Comparison of ENCODE assay signal across 10 cellular contexts in genomic region chr5:73298251-73299016, GRCh38.
A peak's percentile ranks its signal among the peaks of the same experiment; 100 is the strongest.
DNase-seq lines count a peak whose midpoint lies in the region; ATAC-seq lines count a peak whose summit lies in the region.
"Had no signal": no experiment of that assay in that cellular context is flagged by ENCODE, and none has a peak within 500 bp of the region (broad histone marks: within the 10 kb centered on the region; RNA-seq: fewer than 3 reads in every experiment).

No MANE protein-coding gene starts in this region.

- H3K27ac ChIP-seq in iPS-20b (ENCODE audit: low read length): no peak overlapping the region
- H3K27ac ChIP-seq: A549 had no signal

- peaks cover 6% of the 10 kb centered on the region for H3K36me3 Mint-ChIP-seq in activated CD4-positive, alpha-beta T cell treated with anti-CD3 and anti-CD28 coated beads, Interleukin-2, amount 10 ng/mL, durations not matched to agents 24 days and 14 days (ENCODE audit: low read depth)
- no peaks in the 10 kb centered on the region for H3K36me3 Mint-ChIP-seq in activated CD4-positive, alpha-beta T cell treated with anti-CD3 and anti-CD28 coated beads for 36 hours (ENCODE audit: low read depth)
- H3K36me3 Mint-ChIP-seq in activated naive CD8-positive, alpha-beta T cell treated with anti-CD3 and anti-CD28 coated beads, Interleukin-2, amount 10 ng/mL, durations not matched to agents 7 days and 5 days: peaks cover 8% of the 10 kb centered on the region
- H3K36me3 Mint-ChIP-seq in effector memory CD8-positive, alpha-beta T cell (ENCODE audit: insufficient read depth): peaks cover 13% of the 10 kb centered on the region

- H3K9ac ChIP-seq in iPS-20b (ENCODE audit: low read depth, low read length): no peak overlapping the region

- no peaks in the 10 kb centered on the region for H3K4me1 Mint-ChIP-seq in activated CD4-positive, alpha-beta T cell treated with anti-CD3 and anti-CD28 coated beads, Interleukin-2, amount 10 ng/mL, durations not matched to agents 24 days and 14 days
- peaks cover 15% of the 10 kb centered on the region for H3K4me1 Mint-ChIP-seq in activated CD4-positive, alpha-beta T cell treated with anti-CD3 and anti-CD28 coated beads for 36 hours
- peaks cover 13% of the 10 kb centered on the region for H3K4me1 Mint-ChIP-seq in activated naive CD8-positive, alpha-beta T cell treated with anti-CD3 and anti-CD28 coated beads, Interleukin-2, amount 10 ng/mL, durations not matched to agents 7 days and 5 days
- H3K4me1 Mint-ChIP-seq in stimulated activated naive CD8-positive, alpha-beta T cell treated with anti-CD3 and anti-CD28 coated beads, Interleukin-15, amount 100 ng/mL, for 72 hours: peaks cover 31% of the 10 kb centered on the region
- H3K4me1 Mint-ChIP-seq in effector memory CD8-positive, alpha-beta T cell (ENCODE audit: low read depth in 2 of 2): peaks cover 14 to 15% of the 10 kb centered on the region in 2 donors

- no peak overlapping the region for H3K27ac Mint-ChIP-seq in activated CD4-positive, alpha-beta T cell treated with anti-CD3 and anti-CD28 coated beads, Interleukin-2, amount 10 ng/mL, durations not matched to agents 24 days and 14 days
- H3K27ac Mint-ChIP-seq in activated CD4-positive, alpha-beta T cell treated with anti-CD3 and anti-CD28 coated beads for 36 hours: no peak overlapping the region
- peak overlapping the region; percentile 8 for H3K27ac Mint-ChIP-seq in activated naive CD8-positive, alpha-beta T cell treated with anti-CD3 and anti-CD28 coated beads, Interleukin-2, amount 10 ng/mL, durations not matched to agents 7 days and 5 days
- H3K27ac Mint-ChIP-seq in stimulated activated naive CD8-positive, alpha-beta T cell treated with anti-CD3 and anti-CD28 coated beads, Interleukin-15, amount 100 ng/mL, for 72 hours: no peak overlapping the region
- no peak overlapping the region for H3K27ac Mint-ChIP-seq in effector memory CD8-positive, alpha-beta T cell

- H3K4me3 Mint-ChIP-seq in activated CD4-positive, alpha-beta T cell treated with anti-CD3 and anti-CD28 coated beads, Interleukin-2, amount 10 ng/mL, durations not matched to agents 24 days and 14 days: no peak overlapping the region
- no peak overlapping the region for H3K4me3 Mint-ChIP-seq in activated CD4-positive, alpha-beta T cell treated with anti-CD3 and anti-CD28 coated beads for 36 hours
- no peak overlapping the region for H3K4me3 Mint-ChIP-seq in activated naive CD8-positive, alpha-beta T cell treated with anti-CD3 and anti-CD28 coated beads, Interleukin-2, amount 10 ng/mL, durations not matched to agents 7 days and 5 days
- H3K4me3 Mint-ChIP-seq in stimulated activated naive CD8-positive, alpha-beta T cell treated with anti-CD3 and anti-CD28 coated beads, Interleukin-15, amount 100 ng/mL, for 72 hours: peak overlapping the region; percentile 8 to 17
- H3K4me3 Mint-ChIP-seq in effector memory CD8-positive, alpha-beta T cell: peak overlapping the region in 1 of 2 donors; percentile 31

- peaks cover 17% of the 10 kb centered on the region for H3K9me3 Mint-ChIP-seq in activated CD4-positive, alpha-beta T cell treated with anti-CD3 and anti-CD28 coated beads, Interleukin-2, amount 10 ng/mL, durations not matched to agents 24 days and 14 days
- H3K9me3 Mint-ChIP-seq in activated CD4-positive, alpha-beta T cell treated with anti-CD3 and anti-CD28 coated beads for 36 hours (ENCODE audit: low read depth): no peaks in the 10 kb centered on the region
- peaks cover 5% of the 10 kb centered on the region for H3K9me3 Mint-ChIP-seq in activated naive CD8-positive, alpha-beta T cell treated with anti-CD3 and anti-CD28 coated beads, Interleukin-2, amount 10 ng/mL, durations not matched to agents 7 days and 5 days
- no peaks in the 10 kb centered on the region for H3K9me3 Mint-ChIP-seq in stimulated activated naive CD8-positive, alpha-beta T cell treated with anti-CD3 and anti-CD28 coated beads, Interleukin-15, amount 100 ng/mL, for 72 hours
- H3K9me3 Mint-ChIP-seq in effector memory CD8-positive, alpha-beta T cell: peaks cover 0 to 2% of the 10 kb centered on the region in 2 donors

- POLR2A ChIA-PET in activated CD4-positive, alpha-beta T cell treated with anti-CD3 and anti-CD28 coated beads for 36 hours (lab: Charles Lee): no interaction called here
- POLR2A ChIA-PET in activated naive CD8-positive, alpha-beta T cell treated with anti-CD3 and anti-CD28 coated beads, Interleukin-2, amount 10 ng/mL, durations not matched to agents 7 days and 5 days (lab: Charles Lee): no interaction called here

- DNase-seq in activated CD4-positive, alpha-beta T cell treated with anti-CD3 and anti-CD28 coated beads, Interleukin-2, amount 10 ng/mL, durations not matched to agents 24 days and 14 days: peak; percentile 56
- DNase-seq in activated CD4-positive, alpha-beta T cell treated with anti-CD3 and anti-CD28 coated beads for 36 hours: no peak
- DNase-seq in activated naive CD8-positive, alpha-beta T cell treated with anti-CD3 and anti-CD28 coated beads, Interleukin-2, amount 10 ng/mL, durations not matched to agents 7 days and 5 days: no peak
- DNase-seq in stimulated activated naive CD8-positive, alpha-beta T cell treated with anti-CD3 and anti-CD28 coated beads, Interleukin-15, amount 100 ng/mL, for 72 hours: no peak
- DNase-seq in effector memory CD8-positive, alpha-beta T cell: no peak
- no peak for DNase-seq in midbrain (lab: John Stamatoyannopoulos, UW)
- DNase-seq: NCI-H2081 treated with DMSO at 0.1 percent for 48 hours had no signal

- intact Hi-C loops in activated CD4-positive, alpha-beta T cell treated with anti-CD3 and anti-CD28 coated beads, Interleukin-2, amount 10 ng/mL, durations not matched to agents 24 days and 14 days (cut with micrococcal nuclease): no loop called here
- intact Hi-C loops in activated CD4-positive, alpha-beta T cell treated with anti-CD3 and anti-CD28 coated beads for 36 hours (cut with DNase I, micrococcal nuclease): loop anchor here (5.0 kb wide), 2 partner anchors 66 to 81 kb away; no protein-coding TSS in a partner anchor

- CTCF ChIA-PET in activated CD4-positive, alpha-beta T cell treated with anti-CD3 and anti-CD28 coated beads for 36 hours (lab: Charles Lee): interaction anchor here (0.6 to 2.0 kb wide), 8 partner anchors 8 to 152 kb away, joined by 3 to 7 read pairs (median 3); partner anchors contain the start of gene FOXD1

- peak overlapping the region; percentile 55; the same call in 1 of the 2 replicates for H3K4me3 ChIP-seq in iPS-20b (ENCODE audit: low read length)
- H3K4me3 ChIP-seq: A549 had no signal

- no peaks in the 10 kb centered on the region for H3K36me3 ChIP-seq in iPS-20b (ENCODE audit: insufficient read depth, low read depth, low read length)

- H3K9me3 ChIP-seq in iPS-20b (ENCODE audit: insufficient read depth, low read depth, low read length): no peaks in the 10 kb centered on the region; the same call in 1 of the 2 replicates
- H3K9me3 ChIP-seq: A549 had no signal

- no peak for ATAC-seq in activated CD4-positive, alpha-beta T cell treated with anti-CD3 and anti-CD28 coated beads for 36 hours
- no peak for ATAC-seq in activated naive CD8-positive, alpha-beta T cell treated with anti-CD3 and anti-CD28 coated beads, Interleukin-2, amount 10 ng/mL, durations not matched to agents 7 days and 5 days (ENCODE audit: low read depth)
- no peak for ATAC-seq in stimulated activated naive CD8-positive, alpha-beta T cell treated with anti-CD3 and anti-CD28 coated beads, Interleukin-15, amount 100 ng/mL, for 72 hours
- no peak for ATAC-seq in effector memory CD8-positive, alpha-beta T cell (replicated peaks)
- no peak for ATAC-seq in GM21526 (IDR thresholded peaks at IDR 0.05; ENCODE audit: low FRiP score, unreplicated experiment)
- ATAC-seq: A549 had no signal

- H3K27me3 ChIP-seq in iPS-20b (ENCODE audit: insufficient read depth, low read length): peaks cover 100% of the 10 kb centered on the region

- peaks cover 7% of the 10 kb centered on the region; the same call in 1 of the 2 replicates for H3K4me1 ChIP-seq in iPS-20b (ENCODE audit: insufficient read depth, low read length)
- H3K4me1 ChIP-seq: A549 had no signal

- H3K27me3 Mint-ChIP-seq in activated CD4-positive, alpha-beta T cell treated with anti-CD3 and anti-CD28 coated beads, Interleukin-2, amount 10 ng/mL, durations not matched to agents 24 days and 14 days: peaks cover 77% of the 10 kb centered on the region
- peaks cover 78% of the 10 kb centered on the region for H3K27me3 Mint-ChIP-seq in activated CD4-positive, alpha-beta T cell treated with anti-CD3 and anti-CD28 coated beads for 36 hours
- peaks cover 80% of the 10 kb centered on the region for H3K27me3 Mint-ChIP-seq in activated naive CD8-positive, alpha-beta T cell treated with anti-CD3 and anti-CD28 coated beads, Interleukin-2, amount 10 ng/mL, durations not matched to agents 7 days and 5 days
- H3K27me3 Mint-ChIP-seq in stimulated activated naive CD8-positive, alpha-beta T cell treated with anti-CD3 and anti-CD28 coated beads, Interleukin-15, amount 100 ng/mL, for 72 hours: peaks cover 98% of the 10 kb centered on the region
- H3K27me3 Mint-ChIP-seq in effector memory CD8-positive, alpha-beta T cell: peaks cover 89 to 99% of the 10 kb centered on the region in 2 donors

Comparison
In these comparisons a context has a peak if more than half of its experiments do, and no peak if none do; other contexts are left out.
1. H3K4me3 Mint-ChIP-seq: peak in stimulated activated naive CD8-positive, alpha-beta T cell treated with anti-CD3 and anti-CD28 coated beads, Interleukin-15, amount 100 ng/mL, for 72 hours (2 of 2); none in activated CD4-positive, alpha-beta T cell treated with anti-CD3 and anti-CD28 coated beads, Interleukin-2, amount 10 ng/mL, durations not matched to agents 24 days and 14 days (single experiment), activated CD4-positive, alpha-beta T cell treated with anti-CD3 and anti-CD28 coated beads for 36 hours (single experiment) and activated naive CD8-positive, alpha-beta T cell treated with anti-CD3 and anti-CD28 coated beads, Interleukin-2, amount 10 ng/mL, durations not matched to agents 7 days and 5 days (single experiment).